Comparison of ENCODE assay signal across 29 cellular contexts in genomic region chr3:46962427-46962826, GRCh38. TPM values are rescaled to one million over a fixed set of nuclear protein-coding genes. Genes with fewer than 3 reads are reported as not detected.
DNase-seq lines count a peak whose midpoint lies in the region; ATAC-seq and TF ChIP-seq lines count a peak whose summit lies in the region.
"Had no signal": no experiment of that assay in that cellular context is flagged by ENCODE, and none has a peak within 500 bp of the region (broad histone marks: within the 10 kb centered on the region; RNA-seq: fewer than 3 reads in every experiment).

No MANE protein-coding gene starts in this region.

- DNase-seq in activated CD4-positive, alpha-beta memory T cell treated with anti-CD3 and anti-CD28 coated beads, Interleukin-2, amount 10 ng/mL, durations not matched to agents 7 days and 5 days, result no peak
- no peak for DNase-seq in activated CD4-positive, alpha-beta memory T cell treated with anti-CD3 and anti-CD28 coated beads for 36 hours
- no peak for DNase-seq in CD4-positive, alpha-beta T cell
- DNase-seq in T-cell, result no peak
- DNase-seq in mesothelial cell of epicardium (ENCODE audit: low spot score in 2 of 2, unreplicated experiment in 2 of 2), result no peak
- no peak for DNase-seq in activated CD4-positive, alpha-beta T cell treated with anti-CD3 and anti-CD28 coated beads for 48 hours
- no peak for DNase-seq in C1 segment of cervical spinal cord (lab: John Stamatoyannopoulos, UW)
- DNase-seq: 8988T; activated CD4-positive, alpha-beta T cell treated with anti-CD3 and anti-CD28 coated beads for 4 hours; caudate nucleus; cortex of kidney; effector memory CD4-positive, alpha-beta T cell; NCI-H1436; NCI-H2081 treated with DMSO at 0.1 percent for 48 hours; NCI-H748 treated with DMSO at 0.1 percent for 48 hours; ovary; Peyer's patch; retina; SHP77 treated with DMSO at 0.1 percent for 48 hours; stimulated activated naive B cell treated with anti-CD40 and anti-IgM and Interleukin-4, amounts not matched to agents 10 μg/mL and 1 μg/mL and 100 μg/mL, for 72 hours; SW 1271; T1000; uterus had no signal

- ATAC-seq in CD4-positive, alpha-beta T cell (ENCODE audit: poor library complexity), result no peak
- ATAC-seq in T-cell (replicated peaks in 1 of 4), result no peak
- no peak for ATAC-seq in GM21529 (IDR thresholded peaks at IDR 0.05; ENCODE audit: unreplicated experiment)
- ATAC-seq: left lobe of liver; stimulated activated naive B cell treated with anti-CD40 and anti-IgM and Interleukin-4, amounts not matched to agents 10 μg/mL and 1 μg/mL and 100 μg/mL, for 72 hours had no signal

- H3K4me1 Mint-ChIP-seq in activated CD4-positive, alpha-beta memory T cell treated with anti-CD3 and anti-CD28 coated beads, Interleukin-2, amount 10 ng/mL, durations not matched to agents 7 days and 5 days, result peaks cover 73% of the 10 kb centered on the region
- peaks cover 80% of the 10 kb centered on the region for H3K4me1 Mint-ChIP-seq in activated CD4-positive, alpha-beta memory T cell treated with anti-CD3 and anti-CD28 coated beads for 36 hours (ENCODE audit: low read depth)
- H3K4me1 Mint-ChIP-seq in CD4-positive, alpha-beta T cell (ENCODE audit: low read depth), result peaks cover 75% of the 10 kb centered on the region
- H3K4me1 Mint-ChIP-seq in T-cell, result peaks cover 78 to 84% (median 79%) of the 10 kb centered on the region in 3 donors
- H3K4me1 Mint-ChIP-seq in mesothelial cell of epicardium, result peaks cover 65% of the 10 kb centered on the region

- no peaks in the 10 kb centered on the region for H3K27me3 ChIP-seq in CD4-positive, alpha-beta T cell (ENCODE audit: control insufficient read depth, insufficient read depth, low read length)
- H3K27me3 ChIP-seq: ovary, Peyer's patch, suprapubic skin, uterus had no signal

- H3K27me3 Mint-ChIP-seq in activated CD4-positive, alpha-beta memory T cell treated with anti-CD3 and anti-CD28 coated beads, Interleukin-2, amount 10 ng/mL, durations not matched to agents 7 days and 5 days, result no peaks in the 10 kb centered on the region
- H3K27me3 Mint-ChIP-seq in activated CD4-positive, alpha-beta memory T cell treated with anti-CD3 and anti-CD28 coated beads for 36 hours, result no peaks in the 10 kb centered on the region
- no peaks in the 10 kb centered on the region for H3K27me3 Mint-ChIP-seq in CD4-positive, alpha-beta T cell
- H3K27me3 Mint-ChIP-seq in T-cell (no peaks in the 10 kb centered on the region), mesothelial cell of epicardium (ENCODE audit: low read depth) (no peaks in the 10 kb centered on the region)
- H3K27me3 Mint-ChIP-seq: stimulated activated naive B cell treated with anti-CD40 and anti-IgM and Interleukin-4, amounts not matched to agents 10 μg/mL and 1 μg/mL and 100 μg/mL, for 72 hours had no signal

- H3K9me3 ChIP-seq in CD4-positive, alpha-beta T cell (ENCODE audit: control insufficient read depth, low read length), result no peaks in the 10 kb centered on the region
- H3K9me3 ChIP-seq: ovary, Peyer's patch, suprapubic skin, uterus had no signal

- intact Hi-C loops in activated CD4-positive, alpha-beta memory T cell treated with anti-CD3 and anti-CD28 coated beads for 36 hours (cut with micrococcal nuclease), result no loop called here
- intact Hi-C loops in CD4-positive, alpha-beta T cell (cut with DNase I, micrococcal nuclease), result no loop called here

- H3K27ac ChIP-seq in CD4-positive, alpha-beta T cell (ENCODE audit: low read depth, low read length), result no peak overlapping the region
- H3K27ac ChIP-seq: KMS-11, ovary, Peyer's patch, suprapubic skin, uterus, VCaP had no signal

- H3K4me3 Mint-ChIP-seq in activated CD4-positive, alpha-beta memory T cell treated with anti-CD3 and anti-CD28 coated beads, Interleukin-2, amount 10 ng/mL, durations not matched to agents 7 days and 5 days, result no peak overlapping the region
- no peak overlapping the region for H3K4me3 Mint-ChIP-seq in activated CD4-positive, alpha-beta memory T cell treated with anti-CD3 and anti-CD28 coated beads for 36 hours
- no peak overlapping the region for H3K4me3 Mint-ChIP-seq in CD4-positive, alpha-beta T cell
- no peak overlapping the region for H3K4me3 Mint-ChIP-seq in T-cell
- no peak overlapping the region for H3K4me3 Mint-ChIP-seq in mesothelial cell of epicardium
- H3K4me3 Mint-ChIP-seq: CD14-positive monocyte had no signal

- H3K27ac Mint-ChIP-seq in activated CD4-positive, alpha-beta memory T cell treated with anti-CD3 and anti-CD28 coated beads, Interleukin-2, amount 10 ng/mL, durations not matched to agents 7 days and 5 days, result peak overlapping the region; percentile 4
- no peak overlapping the region for H3K27ac Mint-ChIP-seq in activated CD4-positive, alpha-beta memory T cell treated with anti-CD3 and anti-CD28 coated beads for 36 hours
- peak overlapping the region; percentile 42 for H3K27ac Mint-ChIP-seq in CD4-positive, alpha-beta T cell
- H3K27ac Mint-ChIP-seq in T-cell (peak overlapping the region; percentile 10 to 48), mesothelial cell of epicardium (peak overlapping the region; percentile 1)

- H3K9me3 Mint-ChIP-seq in activated CD4-positive, alpha-beta memory T cell treated with anti-CD3 and anti-CD28 coated beads, Interleukin-2, amount 10 ng/mL, durations not matched to agents 7 days and 5 days, result no peaks in the 10 kb centered on the region
- no peaks in the 10 kb centered on the region for H3K9me3 Mint-ChIP-seq in activated CD4-positive, alpha-beta memory T cell treated with anti-CD3 and anti-CD28 coated beads for 36 hours
- no peaks in the 10 kb centered on the region for H3K9me3 Mint-ChIP-seq in CD4-positive, alpha-beta T cell
- H3K9me3 Mint-ChIP-seq in T-cell (no peaks in the 10 kb centered on the region), mesothelial cell of epicardium (peaks cover 7% of the 10 kb centered on the region)

- peaks cover 48% of the 10 kb centered on the region for H3K36me3 Mint-ChIP-seq in activated CD4-positive, alpha-beta memory T cell treated with anti-CD3 and anti-CD28 coated beads, Interleukin-2, amount 10 ng/mL, durations not matched to agents 7 days and 5 days (ENCODE audit: low read depth)
- peaks cover 12% of the 10 kb centered on the region for H3K36me3 Mint-ChIP-seq in activated CD4-positive, alpha-beta memory T cell treated with anti-CD3 and anti-CD28 coated beads for 36 hours
- peaks cover 57% of the 10 kb centered on the region for H3K36me3 Mint-ChIP-seq in CD4-positive, alpha-beta T cell (ENCODE audit: low read depth)
- H3K36me3 Mint-ChIP-seq in T-cell (peaks cover 11% of the 10 kb centered on the region), mesothelial cell of epicardium (peaks cover 8% of the 10 kb centered on the region)

- TF ChIP-seq CTCF in CD4-positive, alpha-beta T cell (IDR thresholded peaks at IDR 0.05), result no peak
- TF ChIP-seq CTCF in mesothelial cell of epicardium (IDR thresholded peaks at IDR 0.05; ENCODE audit: unreplicated experiment), result no peak

- POLR2A ChIA-PET in activated CD4-positive, alpha-beta memory T cell treated with anti-CD3 and anti-CD28 coated beads, Interleukin-2, amount 10 ng/mL, durations not matched to agents 7 days and 5 days (lab: Charles Lee), result interaction anchor here (1.0 kb wide), 1 partner anchor 14 kb away, joined by 3 read pairs; the partner anchor contains the start of gene CCDC12
- POLR2A ChIA-PET in activated CD4-positive, alpha-beta memory T cell treated with anti-CD3 and anti-CD28 coated beads for 36 hours (lab: Charles Lee), result no interaction called here
- POLR2A ChIA-PET in CD4-positive, alpha-beta T cell (lab: Charles Lee), result no interaction called here
- POLR2A ChIA-PET in T-cell (lab: Charles Lee), result interaction anchor here in 1 of 2 donors (0.6 kb wide), 1 partner anchor 411 kb away, joined by 5 read pairs; no protein-coding TSS in a partner anchor

- CTCF ChIA-PET in activated CD4-positive, alpha-beta memory T cell treated with anti-CD3 and anti-CD28 coated beads, Interleukin-2, amount 10 ng/mL, durations not matched to agents 7 days and 5 days (lab: Charles Lee), result no interaction called here
- CTCF ChIA-PET in activated CD4-positive, alpha-beta memory T cell treated with anti-CD3 and anti-CD28 coated beads for 36 hours (lab: Charles Lee), result no interaction called here
- CTCF ChIA-PET in CD4-positive, alpha-beta T cell (lab: Charles Lee), result no interaction called here
- CTCF ChIA-PET in T-cell (lab: Charles Lee), result no interaction called here

RNA-seq across cellular contexts. Expression of gene CCDC12, which starts 14.1 kb away (rescaled TPM):
- 10 to 100 TPM; 55.0 to 56.7 TPM for total RNA-seq in activated CD4-positive, alpha-beta memory T cell treated with anti-CD3 and anti-CD28 coated beads, Interleukin-2, amount 10 ng/mL, durations not matched to agents 7 days and 5 days
- 10 to 100 TPM; 44.3 to 49.9 TPM for total RNA-seq in activated CD4-positive, alpha-beta memory T cell treated with anti-CD3 and anti-CD28 coated beads for 36 hours
- 10 to 100 TPM; 57.5 to 59.5 TPM for total RNA-seq in CD4-positive, alpha-beta T cell
- total RNA-seq in T-cell, result 10 to 100 TPM; 66.5 to 78.4 (median 72.8) TPM
- 49.7 to 52.4 TPM (median 50.5 TPM) in 3 replicates for total RNA-seq in mesothelial cell of epicardium

RNA-seq across cellular contexts. Expression of gene NBEAL2, which starts 17.0 kb away (rescaled TPM):
- total RNA-seq in activated CD4-positive, alpha-beta memory T cell treated with anti-CD3 and anti-CD28 coated beads, Interleukin-2, amount 10 ng/mL, durations not matched to agents 7 days and 5 days, result 100 to 1,000 TPM; 254 to 267 TPM
- total RNA-seq in activated CD4-positive, alpha-beta memory T cell treated with anti-CD3 and anti-CD28 coated beads for 36 hours, result 100 to 1,000 TPM; 114 to 117 TPM
- total RNA-seq in CD4-positive, alpha-beta T cell, result 100 to 1,000 TPM; 163 to 170 TPM
- total RNA-seq in T-cell (100 to 1,000 TPM; 141 to 206 (median 182) TPM), mesothelial cell of epicardium (83.5 to 86.9 TPM (median 84.2 TPM) in 3 replicates)
